In genomic region chr7:55458351-55458750, GRCh38 we compare ENCODE assay signal across 27 cellular contexts.
"Had no signal": no experiment of that assay in that cellular context is flagged by ENCODE, and none has a peak within 500 bp of the region (broad histone marks: within the 10 kb centered on the region; RNA-seq: fewer than 3 reads in every experiment).

No MANE protein-coding gene starts in this region.

- H3K4me3 ChIP-seq: lung, pancreas, prostate gland, skin epidermis, tibial nerve, uterus had no signal

- H3K4me1 ChIP-seq: pancreas, prostate gland, tibial nerve, uterus had no signal

- H3K36me3 ChIP-seq: pancreas, prostate gland, tibial nerve, uterus had no signal

- H3K9me3 ChIP-seq: prostate gland had no signal

- DNase-seq: hippocampal formation; kidney glomerular epithelial cell; left cardiac atrium; left ventricle myocardium superior; mesendoderm; naive thymus-derived CD8-positive, alpha-beta T cell; nucleus accumbens; pancreas; posterior cingulate gyrus; retina; right cardiac atrium; stimulated activated CD4-positive, alpha-beta T cell treated with anti-CD3 and anti-CD28 coated beads, Interleukin-12 subunit alpha, Interleukin-12 subunit beta, amount 100 ng/mL, for 4 hours; stimulated activated CD4-positive, alpha-beta T cell treated with anti-CD3 and anti-CD28 coated beads, Interleukin-15, amount 100 ng/mL, for 24 hours; stimulated activated CD4-positive, alpha-beta T cell treated with anti-CD3 and anti-CD28 coated beads, Interleukin-2, amount 100 ng/mL, for 24 hours; stimulated activated CD4-positive, alpha-beta T cell treated with anti-CD3 and anti-CD28 coated beads, Interleukin-4, amount 100 ng/mL, for 24 hours; stimulated activated naive CD4-positive, alpha-beta T cell treated with Interleukin-2 at 50 U/mL for 16 hours; stimulated activated naive CD8-positive, alpha-beta T cell treated with anti-CD3 and anti-CD28 coated beads, Interleukin-15, amount 100 ng/mL, for 72 hours; substantia nigra; uterus had no signal

- ATAC-seq: left cardiac atrium; left lobe of liver; left ventricle myocardium superior; naive thymus-derived CD8-positive, alpha-beta T cell; pancreas; right cardiac atrium; sciatic nerve; stimulated activated effector memory CD8-positive, alpha-beta T cell treated with anti-CD3 and anti-CD28 coated beads, Interleukin-12 subunit alpha, Interleukin-12 subunit beta, amount 100 ng/mL, for 72 hours; stimulated activated naive CD8-positive, alpha-beta T cell treated with anti-CD3 and anti-CD28 coated beads, Interleukin-15, amount 100 ng/mL, for 72 hours had no signal

- FAIRE-seq: keratinocyte, pancreas had no signal

- H3K27ac ChIP-seq: pancreas, prostate gland, skin epidermis, tibial nerve, uterus had no signal

- H3K27me3 ChIP-seq: pancreas, tibial nerve, uterus had no signal
